Comparison of ENCODE assay signal across 1 cellular context in the genomic region with DNA sequence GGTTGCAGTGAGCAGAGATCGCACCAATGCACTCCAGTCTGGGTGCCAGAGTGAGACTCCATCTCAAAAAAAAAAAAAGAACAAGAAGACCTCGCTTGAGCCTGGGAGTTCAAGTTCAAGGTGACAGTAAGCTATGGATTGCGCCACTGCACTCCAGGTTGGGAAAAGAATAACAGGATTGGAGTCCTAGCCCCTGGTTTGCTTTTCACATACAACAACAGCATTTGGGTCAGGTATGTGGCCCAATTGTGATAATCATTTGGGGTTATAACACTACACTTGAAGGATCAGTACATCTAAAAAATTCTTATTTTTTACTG.
TF ChIP-seq lines count a peak whose summit lies in the region.

No MANE protein-coding gene starts in this region.

TF ChIP-seq in HepG2, 621 proteins besides CTCF, POLR2A, EP300 and RAD21 (continues in another document):
- TF ChIP-seq SIN3A (IDR thresholded peaks at IDR 0.05; ENCODE audit: borderline replicate concordance, low read depth, low read length) (no peak), HDAC1 (CRISPR knock-in tag; IDR thresholded peaks at IDR 0.05) (peak; percentile 43; the same call in 1 of the 2 replicates), JARID2 (CRISPR knock-in tag; IDR thresholded peaks at IDR 0.05; ENCODE audit: insufficient replicate concordance) (no peak), ZNF780A (CRISPR knock-in tag; IDR thresholded peaks at IDR 0.05) (no peak), IKZF4 (CRISPR knock-in tag; IDR thresholded peaks at IDR 0.05; ENCODE audit: borderline replicate concordance, low read depth, not compliant biosample characterization) (no peak), ZKSCAN5 (CRISPR knock-in tag; IDR thresholded peaks at IDR 0.05) (no peak), ZNF180 (CRISPR knock-in tag; IDR thresholded peaks at IDR 0.05; ENCODE audit: borderline replicate concordance, low read depth) (no peak), RXRB (CRISPR knock-in tag; IDR thresholded peaks at IDR 0.05; ENCODE audit: borderline replicate concordance) (peak; percentile 96), FOSL1 (CRISPR knock-in tag; IDR thresholded peaks at IDR 0.05; ENCODE audit: borderline replicate concordance) (no peak), KDM3A (CRISPR knock-in tag; IDR thresholded peaks at IDR 0.05; ENCODE audit: low read depth) (peak; percentile 72; the same call in 1 of the 2 replicates), ZNF670 (CRISPR knock-in tag; IDR thresholded peaks at IDR 0.05; ENCODE audit: borderline replicate concordance) (0 out of 2 replicates have a peak, but pooled peaks have one; percentile 18), ZNF549 (CRISPR knock-in tag; IDR thresholded peaks at IDR 0.05) (no peak), FOXP1 (IDR thresholded peaks at IDR 0.05) (no peak), FOXP1 (CRISPR knock-in tag; IDR thresholded peaks at IDR 0.05) (peak; percentile 77), NAIF1 (CRISPR knock-in tag; IDR thresholded peaks at IDR 0.05; ENCODE audit: borderline replicate concordance) (no peak), ZNF616 (CRISPR knock-in tag; IDR thresholded peaks at IDR 0.05; ENCODE audit: low read depth) (no peak), PCBP2 (optimal IDR thresholded peaks at IDR 0.05; ENCODE audit: low read depth, low read length, poor library complexity, severe bottlenecking) (no peak), DNMT1 (CRISPR knock-in tag; IDR thresholded peaks at IDR 0.05) (no peak), ARNTL (CRISPR knock-in tag; IDR thresholded peaks at IDR 0.05) (no peak), REL (CRISPR knock-in tag; conservative IDR thresholded peaks at IDR 0.05) (no peak), ZNF34 (CRISPR knock-in tag; IDR thresholded peaks at IDR 0.05; ENCODE audit: borderline replicate concordance) (no peak), RFXANK (CRISPR knock-in tag; IDR thresholded peaks at IDR 0.05) (no peak), ZNF317 (CRISPR knock-in tag; IDR thresholded peaks at IDR 0.05) (no peak), PTBP1 (IDR thresholded peaks at IDR 0.05; ENCODE audit: low read depth, low read length, poor library complexity, severe bottlenecking) (no peak), CEBPG (CRISPR knock-in tag; IDR thresholded peaks at IDR 0.05) (peak; percentile 95), ZNF234 (CRISPR knock-in tag; conservative IDR thresholded peaks at IDR 0.05) (no peak), ZSCAN9 (CRISPR knock-in tag; IDR thresholded peaks at IDR 0.05; ENCODE audit: borderline replicate concordance) (no peak; the same call in 1 of the 2 replicates), GATA4 (IDR thresholded peaks at IDR 0.05; ENCODE audit: borderline replicate concordance, low read depth) (no peak), PRMT3 (CRISPR knock-in tag; IDR thresholded peaks at IDR 0.05; ENCODE audit: borderline replicate concordance, low read depth) (no peak), MLLT10 (CRISPR knock-in tag; IDR thresholded peaks at IDR 0.05) (no peak), TOPORS (CRISPR knock-in tag; IDR thresholded peaks at IDR 0.05) (no peak), MEF2D (CRISPR knock-in tag; IDR thresholded peaks at IDR 0.05) (peak; percentile 51; the same call in 1 of the 2 replicates), HCFC1 (IDR thresholded peaks at IDR 0.05; ENCODE audit: low read depth, low read length) (no peak), MXD4 (CRISPR knock-in tag; IDR thresholded peaks at IDR 0.05) (no peak), PAF1 (CRISPR knock-in tag; IDR thresholded peaks at IDR 0.05) (no peak), HOXA5 (CRISPR knock-in tag; IDR thresholded peaks at IDR 0.05) (no peak), RFXAP (CRISPR knock-in tag; IDR thresholded peaks at IDR 0.05; ENCODE audit: borderline replicate concordance) (no peak), ZSCAN31 (CRISPR knock-in tag; IDR thresholded peaks at IDR 0.05; ENCODE audit: low read depth) (peak; percentile 73; the same call in 1 of the 2 replicates), FIP1L1 (IDR thresholded peaks at IDR 0.05; ENCODE audit: borderline replicate concordance, insufficient read depth, low read depth, low read length) (no peak), ZNF468 (CRISPR knock-in tag; IDR thresholded peaks at IDR 0.05) (no peak), HNF4G (IDR thresholded peaks at IDR 0.05; ENCODE audit: borderline replicate concordance, low read depth, low read length) (no peak), HNF4G (CRISPR knock-in tag; IDR thresholded peaks at IDR 0.05; ENCODE audit: borderline replicate concordance, low read depth) (no peak), ZMYM3 (CRISPR knock-in tag; IDR thresholded peaks at IDR 0.05) (peak; percentile 76), RFX5 (IDR thresholded peaks at IDR 0.05; ENCODE audit: low read depth, low read length) (no peak), ARHGAP35 (CRISPR knock-in tag; IDR thresholded peaks at IDR 0.05; ENCODE audit: borderline replicate concordance) (no peak)
- TF ChIP-seq, protein P1, sequence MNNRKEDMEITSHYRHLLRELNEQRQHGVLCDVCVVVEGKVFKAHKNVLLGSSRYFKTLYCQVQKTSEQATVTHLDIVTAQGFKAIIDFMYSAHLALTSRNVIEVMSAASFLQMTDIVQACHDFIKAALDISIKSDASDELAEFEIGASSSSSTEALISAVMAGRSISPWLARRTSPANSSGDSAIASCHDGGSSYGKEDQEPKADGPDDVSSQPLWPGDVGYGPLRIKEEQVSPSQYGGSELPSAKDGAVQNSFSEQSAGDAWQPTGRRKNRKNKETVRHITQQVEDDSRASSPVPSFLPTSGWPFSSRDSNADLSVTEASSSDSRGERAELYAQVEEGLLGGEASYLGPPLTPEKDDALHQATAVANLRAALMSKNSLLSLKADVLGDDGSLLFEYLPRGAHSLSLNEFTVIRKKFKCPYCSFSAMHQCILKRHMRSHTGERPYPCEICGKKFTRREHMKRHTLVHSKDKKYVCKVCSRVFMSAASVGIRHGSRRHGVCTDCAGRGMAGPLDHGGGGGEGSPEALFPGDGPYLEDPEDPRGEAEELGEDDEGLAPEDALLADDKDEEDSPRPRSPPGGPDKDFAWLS (CRISPR knock-in tag; IDR thresholded peaks at IDR 0.05; ENCODE audit: borderline replicate concordance), result no peak
- TF ChIP-seq, protein P2, sequence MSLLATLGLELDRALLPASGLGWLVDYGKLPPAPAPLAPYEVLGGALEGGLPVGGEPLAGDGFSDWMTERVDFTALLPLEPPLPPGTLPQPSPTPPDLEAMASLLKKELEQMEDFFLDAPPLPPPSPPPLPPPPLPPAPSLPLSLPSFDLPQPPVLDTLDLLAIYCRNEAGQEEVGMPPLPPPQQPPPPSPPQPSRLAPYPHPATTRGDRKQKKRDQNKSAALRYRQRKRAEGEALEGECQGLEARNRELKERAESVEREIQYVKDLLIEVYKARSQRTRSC (CRISPR knock-in tag; IDR thresholded peaks at IDR 0.05; ENCODE audit: low read depth), result no peak
- TF ChIP-seq, protein P3, sequence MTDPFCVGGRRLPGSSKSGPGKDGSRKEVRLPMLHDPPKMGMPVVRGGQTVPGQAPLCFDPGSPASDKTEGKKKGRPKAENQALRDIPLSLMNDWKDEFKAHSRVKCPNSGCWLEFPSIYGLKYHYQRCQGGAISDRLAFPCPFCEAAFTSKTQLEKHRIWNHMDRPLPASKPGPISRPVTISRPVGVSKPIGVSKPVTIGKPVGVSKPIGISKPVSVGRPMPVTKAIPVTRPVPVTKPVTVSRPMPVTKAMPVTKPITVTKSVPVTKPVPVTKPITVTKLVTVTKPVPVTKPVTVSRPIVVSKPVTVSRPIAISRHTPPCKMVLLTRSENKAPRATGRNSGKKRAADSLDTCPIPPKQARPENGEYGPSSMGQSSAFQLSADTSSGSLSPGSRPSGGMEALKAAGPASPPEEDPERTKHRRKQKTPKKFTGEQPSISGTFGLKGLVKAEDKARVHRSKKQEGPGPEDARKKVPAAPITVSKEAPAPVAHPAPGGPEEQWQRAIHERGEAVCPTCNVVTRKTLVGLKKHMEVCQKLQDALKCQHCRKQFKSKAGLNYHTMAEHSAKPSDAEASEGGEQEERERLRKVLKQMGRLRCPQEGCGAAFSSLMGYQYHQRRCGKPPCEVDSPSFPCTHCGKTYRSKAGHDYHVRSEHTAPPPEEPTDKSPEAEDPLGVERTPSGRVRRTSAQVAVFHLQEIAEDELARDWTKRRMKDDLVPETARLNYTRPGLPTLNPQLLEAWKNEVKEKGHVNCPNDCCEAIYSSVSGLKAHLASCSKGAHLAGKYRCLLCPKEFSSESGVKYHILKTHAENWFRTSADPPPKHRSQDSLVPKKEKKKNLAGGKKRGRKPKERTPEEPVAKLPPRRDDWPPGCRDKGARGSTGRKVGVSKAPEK (CRISPR knock-in tag; IDR thresholded peaks at IDR 0.05; ENCODE audit: borderline replicate concordance), result 0 out of 2 replicates have a peak, but pooled peaks have one; percentile 51
- TF ChIP-seq, protein P4, sequence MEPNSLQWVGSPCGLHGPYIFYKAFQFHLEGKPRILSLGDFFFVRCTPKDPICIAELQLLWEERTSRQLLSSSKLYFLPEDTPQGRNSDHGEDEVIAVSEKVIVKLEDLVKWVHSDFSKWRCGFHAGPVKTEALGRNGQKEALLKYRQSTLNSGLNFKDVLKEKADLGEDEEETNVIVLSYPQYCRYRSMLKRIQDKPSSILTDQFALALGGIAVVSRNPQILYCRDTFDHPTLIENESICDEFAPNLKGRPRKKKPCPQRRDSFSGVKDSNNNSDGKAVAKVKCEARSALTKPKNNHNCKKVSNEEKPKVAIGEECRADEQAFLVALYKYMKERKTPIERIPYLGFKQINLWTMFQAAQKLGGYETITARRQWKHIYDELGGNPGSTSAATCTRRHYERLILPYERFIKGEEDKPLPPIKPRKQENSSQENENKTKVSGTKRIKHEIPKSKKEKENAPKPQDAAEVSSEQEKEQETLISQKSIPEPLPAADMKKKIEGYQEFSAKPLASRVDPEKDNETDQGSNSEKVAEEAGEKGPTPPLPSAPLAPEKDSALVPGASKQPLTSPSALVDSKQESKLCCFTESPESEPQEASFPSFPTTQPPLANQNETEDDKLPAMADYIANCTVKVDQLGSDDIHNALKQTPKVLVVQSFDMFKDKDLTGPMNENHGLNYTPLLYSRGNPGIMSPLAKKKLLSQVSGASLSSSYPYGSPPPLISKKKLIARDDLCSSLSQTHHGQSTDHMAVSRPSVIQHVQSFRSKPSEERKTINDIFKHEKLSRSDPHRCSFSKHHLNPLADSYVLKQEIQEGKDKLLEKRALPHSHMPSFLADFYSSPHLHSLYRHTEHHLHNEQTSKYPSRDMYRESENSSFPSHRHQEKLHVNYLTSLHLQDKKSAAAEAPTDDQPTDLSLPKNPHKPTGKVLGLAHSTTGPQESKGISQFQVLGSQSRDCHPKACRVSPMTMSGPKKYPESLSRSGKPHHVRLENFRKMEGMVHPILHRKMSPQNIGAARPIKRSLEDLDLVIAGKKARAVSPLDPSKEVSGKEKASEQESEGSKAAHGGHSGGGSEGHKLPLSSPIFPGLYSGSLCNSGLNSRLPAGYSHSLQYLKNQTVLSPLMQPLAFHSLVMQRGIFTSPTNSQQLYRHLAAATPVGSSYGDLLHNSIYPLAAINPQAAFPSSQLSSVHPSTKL (CRISPR knock-in tag; IDR thresholded peaks at IDR 0.05), result peak; percentile 90
- TF ChIP-seq, protein P5, sequence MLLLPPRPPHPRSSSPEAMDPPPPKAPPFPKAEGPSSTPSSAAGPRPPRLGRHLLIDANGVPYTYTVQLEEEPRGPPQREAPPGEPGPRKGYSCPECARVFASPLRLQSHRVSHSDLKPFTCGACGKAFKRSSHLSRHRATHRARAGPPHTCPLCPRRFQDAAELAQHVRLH (CRISPR knock-in tag; IDR thresholded peaks at IDR 0.05; ENCODE audit: borderline replicate concordance, low read depth), result peak; percentile 72; the same call in 1 of the 2 replicates
- TF ChIP-seq, protein P6, sequence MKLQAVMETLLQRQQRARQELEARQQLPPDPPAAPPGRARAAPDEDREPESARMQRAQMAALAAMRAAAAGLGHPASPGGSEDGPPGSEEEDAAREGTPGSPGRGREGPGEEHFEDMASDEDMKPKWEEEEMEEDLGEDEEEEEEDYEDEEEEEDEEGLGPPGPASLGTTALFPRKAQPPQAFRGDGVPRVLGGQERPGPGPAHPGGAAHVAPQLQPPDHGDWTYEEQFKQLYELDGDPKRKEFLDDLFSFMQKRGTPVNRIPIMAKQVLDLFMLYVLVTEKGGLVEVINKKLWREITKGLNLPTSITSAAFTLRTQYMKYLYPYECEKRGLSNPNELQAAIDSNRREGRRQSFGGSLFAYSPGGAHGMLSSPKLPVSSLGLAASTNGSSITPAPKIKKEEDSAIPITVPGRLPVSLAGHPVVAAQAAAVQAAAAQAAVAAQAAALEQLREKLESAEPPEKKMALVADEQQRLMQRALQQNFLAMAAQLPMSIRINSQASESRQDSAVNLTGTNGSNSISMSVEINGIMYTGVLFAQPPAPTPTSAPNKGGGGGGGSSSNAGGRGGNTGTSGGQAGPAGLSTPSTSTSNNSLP (IDR thresholded peaks at IDR 0.05; ENCODE audit: low read depth, low read length), result no peak
- TF ChIP-seq, protein P7, sequence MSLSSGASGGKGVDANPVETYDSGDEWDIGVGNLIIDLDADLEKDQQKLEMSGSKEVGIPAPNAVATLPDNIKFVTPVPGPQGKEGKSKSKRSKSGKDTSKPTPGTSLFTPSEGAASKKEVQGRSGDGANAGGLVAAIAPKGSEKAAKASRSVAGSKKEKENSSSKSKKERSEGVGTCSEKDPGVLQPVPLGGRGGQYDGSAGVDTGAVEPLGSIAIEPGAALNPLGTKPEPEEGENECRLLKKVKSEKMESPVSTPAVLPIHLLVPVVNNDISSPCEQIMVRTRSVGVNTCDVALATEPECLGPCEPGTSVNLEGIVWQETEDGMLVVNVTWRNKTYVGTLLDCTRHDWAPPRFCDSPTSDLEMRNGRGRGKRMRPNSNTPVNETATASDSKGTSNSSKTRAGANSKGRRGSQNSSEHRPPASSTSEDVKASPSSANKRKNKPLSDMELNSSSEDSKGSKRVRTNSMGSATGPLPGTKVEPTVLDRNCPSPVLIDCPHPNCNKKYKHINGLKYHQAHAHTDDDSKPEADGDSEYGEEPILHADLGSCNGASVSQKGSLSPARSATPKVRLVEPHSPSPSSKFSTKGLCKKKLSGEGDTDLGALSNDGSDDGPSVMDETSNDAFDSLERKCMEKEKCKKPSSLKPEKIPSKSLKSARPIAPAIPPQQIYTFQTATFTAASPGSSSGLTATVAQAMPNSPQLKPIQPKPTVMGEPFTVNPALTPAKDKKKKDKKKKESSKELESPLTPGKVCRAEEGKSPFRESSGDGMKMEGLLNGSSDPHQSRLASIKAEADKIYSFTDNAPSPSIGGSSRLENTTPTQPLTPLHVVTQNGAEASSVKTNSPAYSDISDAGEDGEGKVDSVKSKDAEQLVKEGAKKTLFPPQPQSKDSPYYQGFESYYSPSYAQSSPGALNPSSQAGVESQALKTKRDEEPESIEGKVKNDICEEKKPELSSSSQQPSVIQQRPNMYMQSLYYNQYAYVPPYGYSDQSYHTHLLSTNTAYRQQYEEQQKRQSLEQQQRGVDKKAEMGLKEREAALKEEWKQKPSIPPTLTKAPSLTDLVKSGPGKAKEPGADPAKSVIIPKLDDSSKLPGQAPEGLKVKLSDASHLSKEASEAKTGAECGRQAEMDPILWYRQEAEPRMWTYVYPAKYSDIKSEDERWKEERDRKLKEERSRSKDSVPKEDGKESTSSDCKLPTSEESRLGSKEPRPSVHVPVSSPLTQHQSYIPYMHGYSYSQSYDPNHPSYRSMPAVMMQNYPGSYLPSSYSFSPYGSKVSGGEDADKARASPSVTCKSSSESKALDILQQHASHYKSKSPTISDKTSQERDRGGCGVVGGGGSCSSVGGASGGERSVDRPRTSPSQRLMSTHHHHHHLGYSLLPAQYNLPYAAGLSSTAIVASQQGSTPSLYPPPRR (CRISPR knock-in tag; IDR thresholded peaks at IDR 0.05; ENCODE audit: borderline replicate concordance), result peak; percentile 76; the same call in 1 of the 2 replicates
- TF ChIP-seq, protein P8, sequence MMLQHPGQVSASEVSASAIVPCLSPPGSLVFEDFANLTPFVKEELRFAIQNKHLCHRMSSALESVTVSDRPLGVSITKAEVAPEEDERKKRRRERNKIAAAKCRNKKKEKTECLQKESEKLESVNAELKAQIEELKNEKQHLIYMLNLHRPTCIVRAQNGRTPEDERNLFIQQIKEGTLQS (CRISPR knock-in tag; IDR thresholded peaks at IDR 0.05), result no peak
